1 cellular context compared by ENCODE assay signal in the genomic region with DNA sequence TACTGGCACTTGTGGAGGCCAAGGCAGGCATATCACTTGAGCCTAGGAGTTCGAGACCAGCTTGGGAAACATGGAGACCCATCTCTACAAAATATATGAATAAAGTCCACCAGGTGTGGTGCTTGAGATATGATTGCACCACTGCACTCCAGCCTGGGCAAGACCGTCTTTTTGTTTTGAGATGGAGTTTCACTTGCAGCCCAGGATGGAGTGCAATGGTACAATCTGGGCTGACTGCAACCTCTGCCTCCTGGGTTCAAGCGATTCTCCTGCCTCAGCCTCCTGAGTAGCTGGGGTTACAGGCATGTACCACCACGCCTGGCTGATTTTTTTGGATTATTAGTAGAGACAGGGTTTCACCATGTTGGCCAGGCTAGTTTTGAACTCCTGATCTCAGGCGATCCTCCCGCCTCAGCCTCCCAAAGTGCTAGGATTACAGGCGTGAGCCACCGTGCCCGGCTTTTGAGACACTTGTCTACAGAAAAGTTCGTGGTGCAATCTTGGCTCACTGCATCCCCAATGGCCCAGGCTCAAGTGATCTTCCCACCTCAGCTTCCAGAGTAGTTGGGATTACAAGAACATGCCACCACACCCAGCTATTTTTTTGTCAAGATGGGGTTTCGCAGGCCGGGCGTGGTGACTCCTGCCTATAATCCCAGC.
TF ChIP-seq lines count a peak whose summit lies in the region.

No MANE protein-coding gene starts in this region.

TF ChIP-seq in HepG2, 621 proteins besides CTCF, POLR2A, EP300 and RAD21:
- TF ChIP-seq ZNF589 (CRISPR knock-in tag; conservative IDR thresholded peaks at IDR 0.05) (no peak), HDAC6 (IDR thresholded peaks at IDR 0.05; ENCODE audit: low read depth, low read length) (no peak), SMARCC2 (IDR thresholded peaks at IDR 0.05) (no peak), ZNF441 (CRISPR knock-in tag; IDR thresholded peaks at IDR 0.05; ENCODE audit: borderline replicate concordance) (no peak), MIER3 (CRISPR knock-in tag; IDR thresholded peaks at IDR 0.05; ENCODE audit: borderline replicate concordance) (no peak), BORCS8-MEF2B (CRISPR knock-in tag; IDR thresholded peaks at IDR 0.05) (peak; percentile 33; the same call in 1 of the 2 replicates), ZNF770 (CRISPR knock-in tag; IDR thresholded peaks at IDR 0.05) (peak; percentile 31; the same call in 1 of the 2 replicates), TEF (CRISPR knock-in tag; IDR thresholded peaks at IDR 0.05) (no peak), SP5 (CRISPR knock-in tag; IDR thresholded peaks at IDR 0.05; ENCODE audit: borderline replicate concordance, low read depth) (no peak), KDM2A (CRISPR knock-in tag; IDR thresholded peaks at IDR 0.05; ENCODE audit: borderline replicate concordance, low read depth) (0 out of 2 replicates have a peak, but pooled peaks have one; percentile 15), ZC3H13 (CRISPR knock-in tag; IDR thresholded peaks at IDR 0.05) (peak; percentile 68; the same call in 1 of the 2 replicates), ZNF746 (CRISPR knock-in tag; IDR thresholded peaks at IDR 0.05) (no peak), POLR2AphosphoS5 (IDR thresholded peaks at IDR 0.05; ENCODE audit: low read depth, low read length) (peak; percentile 37), ZNF235 (CRISPR knock-in tag; IDR thresholded peaks at IDR 0.05; ENCODE audit: borderline replicate concordance) (no peak), HNRNPLL (IDR thresholded peaks at IDR 0.05; ENCODE audit: low read depth, low read length, poor library complexity, severe bottlenecking) (no peak), RBM22 (optimal IDR thresholded peaks at IDR 0.05; ENCODE audit: low read length) (peak; percentile 30), ZNF749 (CRISPR knock-in tag; IDR thresholded peaks at IDR 0.05; ENCODE audit: borderline replicate concordance) (no peak), POGZ (CRISPR knock-in tag; IDR thresholded peaks at IDR 0.05) (no peak), BRF2 (CRISPR knock-in tag; IDR thresholded peaks at IDR 0.05) (0 out of 2 replicates have a peak, but pooled peaks have one; percentile 29), POLR2AphosphoS2 (IDR thresholded peaks at IDR 0.05; ENCODE audit: low read depth, low read length) (0 out of 2 replicates have a peak, but pooled peaks have one; percentile 39), SUZ12 (IDR thresholded peaks at IDR 0.05; ENCODE audit: low read depth, low read length) (no peak), ZFY (CRISPR knock-in tag; IDR thresholded peaks at IDR 0.05) (no peak), ARNT2 (CRISPR knock-in tag; IDR thresholded peaks at IDR 0.05; ENCODE audit: low read depth) (no peak), ZNF670 (CRISPR knock-in tag; IDR thresholded peaks at IDR 0.05; ENCODE audit: borderline replicate concordance) (no peak), ZBED4 (CRISPR knock-in tag; IDR thresholded peaks at IDR 0.05; ENCODE audit: borderline replicate concordance) (no peak), AGO2 (optimal IDR thresholded peaks at IDR 0.05; ENCODE audit: low read depth, low read length) (peak; percentile 69), JUNB (CRISPR knock-in tag; IDR thresholded peaks at IDR 0.05; ENCODE audit: borderline replicate concordance) (no peak), SRSF1 (optimal IDR thresholded peaks at IDR 0.05; ENCODE audit: low read depth, low read length) (no peak), DR1 (CRISPR knock-in tag; IDR thresholded peaks at IDR 0.05) (no peak)
- TF ChIP-seq, protein P1, sequence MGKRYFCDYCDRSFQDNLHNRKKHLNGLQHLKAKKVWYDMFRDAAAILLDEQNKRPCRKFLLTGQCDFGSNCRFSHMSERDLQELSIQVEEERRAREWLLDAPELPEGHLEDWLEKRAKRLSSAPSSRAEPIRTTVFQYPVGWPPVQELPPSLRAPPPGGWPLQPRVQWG (CRISPR knock-in tag; IDR thresholded peaks at IDR 0.05; ENCODE audit: borderline replicate concordance, low read depth): no peak
- TF ChIP-seq, protein P2, sequence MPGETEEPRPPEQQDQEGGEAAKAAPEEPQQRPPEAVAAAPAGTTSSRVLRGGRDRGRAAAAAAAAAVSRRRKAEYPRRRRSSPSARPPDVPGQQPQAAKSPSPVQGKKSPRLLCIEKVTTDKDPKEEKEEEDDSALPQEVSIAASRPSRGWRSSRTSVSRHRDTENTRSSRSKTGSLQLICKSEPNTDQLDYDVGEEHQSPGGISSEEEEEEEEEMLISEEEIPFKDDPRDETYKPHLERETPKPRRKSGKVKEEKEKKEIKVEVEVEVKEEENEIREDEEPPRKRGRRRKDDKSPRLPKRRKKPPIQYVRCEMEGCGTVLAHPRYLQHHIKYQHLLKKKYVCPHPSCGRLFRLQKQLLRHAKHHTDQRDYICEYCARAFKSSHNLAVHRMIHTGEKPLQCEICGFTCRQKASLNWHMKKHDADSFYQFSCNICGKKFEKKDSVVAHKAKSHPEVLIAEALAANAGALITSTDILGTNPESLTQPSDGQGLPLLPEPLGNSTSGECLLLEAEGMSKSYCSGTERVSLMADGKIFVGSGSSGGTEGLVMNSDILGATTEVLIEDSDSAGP (CRISPR knock-in tag; IDR thresholded peaks at IDR 0.05; ENCODE audit: borderline replicate concordance): peak; percentile 24; the same call in 1 of the 2 replicates
- TF ChIP-seq, protein P3, sequence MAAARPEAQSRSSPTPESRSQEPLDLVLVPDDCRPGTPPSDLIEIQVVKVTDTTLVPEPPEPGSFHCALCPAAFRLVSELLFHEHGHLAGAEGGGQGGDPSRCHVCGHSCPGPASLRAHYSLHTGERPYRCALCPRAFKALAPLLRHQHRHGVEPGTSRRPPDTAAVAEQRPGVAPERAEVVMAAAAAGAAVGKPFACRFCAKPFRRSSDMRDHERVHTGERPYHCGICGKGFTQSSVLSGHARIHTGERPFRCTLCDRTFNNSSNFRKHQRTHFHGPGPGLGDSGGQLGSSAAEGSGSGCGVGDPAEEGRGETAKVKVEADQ (CRISPR knock-in tag; IDR thresholded peaks at IDR 0.05; ENCODE audit: borderline replicate concordance): no peak
